ENCODE assay signal across 10 cellular contexts in the genomic region with DNA sequence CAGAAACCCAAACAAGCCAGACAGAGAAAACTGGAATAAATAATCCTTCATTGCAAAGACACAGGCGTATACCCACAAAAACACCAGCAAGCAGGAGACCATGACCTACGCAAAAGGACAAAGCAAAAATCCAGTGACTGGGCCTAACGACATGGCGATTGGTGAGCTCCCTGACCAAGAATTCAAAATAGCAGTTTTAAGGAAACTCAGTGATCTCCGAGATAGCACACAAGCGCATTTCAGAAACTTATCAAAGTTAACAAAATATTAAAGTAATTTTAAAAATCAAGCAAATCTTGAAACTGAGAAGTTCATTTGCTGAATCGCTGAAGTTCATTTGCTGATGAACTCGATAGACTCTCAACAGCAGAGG. TPM values are rescaled to one million over a fixed set of nuclear protein-coding genes. Genes with fewer than 3 reads are reported as not detected.
A peak's percentile ranks its signal among the peaks of the same experiment; 100 is the strongest.
DNase-seq lines count a peak whose midpoint lies in the region; TF ChIP-seq lines count a peak whose summit lies in the region.
"Had no signal": no experiment of that assay in that cellular context is flagged by ENCODE, and none has a peak within 500 bp of the region (broad histone marks: within the 10 kb centered on the region; RNA-seq: fewer than 3 reads in every experiment).

No MANE protein-coding gene starts in this region.

- peaks cover 0 to 28% (median 0%) of the 10 kb centered on the region in 4 donors for H3K27me3 ChIP-seq in esophagus squamous epithelium

- TF ChIP-seq CTCF in VCaP (conservative IDR thresholded peaks at IDR 0.05) (peak; percentile 65), esophagus squamous epithelium (IDR thresholded peaks at IDR 0.05) (no peak)

- H3K4me1 ChIP-seq in esophagus squamous epithelium, result peaks cover 0 to 12% (median 5%) of the 10 kb centered on the region in 3 donors
- H3K4me1 ChIP-seq: foreskin keratinocyte had no signal

- peak overlapping the region; percentile 70 for H3K4me3 Mint-ChIP-seq in activated CD4-positive, alpha-beta T cell treated with anti-CD3 and anti-CD28 coated beads, Interleukin-2, amount 10 ng/mL, durations not matched to agents 24 days and 14 days

- peaks cover 10% of the 10 kb centered on the region for H3K4me1 Mint-ChIP-seq in activated CD4-positive, alpha-beta T cell treated with anti-CD3 and anti-CD28 coated beads, Interleukin-2, amount 10 ng/mL, durations not matched to agents 24 days and 14 days

- H3K9me3 ChIP-seq in esophagus squamous epithelium, result no peaks in the 10 kb centered on the region

- DNase-seq in activated CD4-positive, alpha-beta T cell treated with anti-CD3 and anti-CD28 coated beads, Interleukin-2, amount 10 ng/mL, durations not matched to agents 24 days and 14 days, result no peak
- no peak for DNase-seq in activated CD4-positive, alpha-beta T cell treated with anti-CD3 and anti-CD28 coated beads for 4 hours
- no peak for DNase-seq in esophagus squamous epithelium (lab: John Stamatoyannopoulos, UW)
- no peak for DNase-seq in NCI-H2171 treated with DMSO at 0.1 percent for 48 hours (lab: John Stamatoyannopoulos, UW)
- DNase-seq in Ammon's horn (ENCODE audit: low spot score), result no peak
- DNase-seq in NCI-H524 (lab: John Stamatoyannopoulos, UW), result no peak

- H3K27ac ChIP-seq in VCaP (no peak overlapping the region), esophagus squamous epithelium (no peak overlapping the region), skin epidermis (no peak overlapping the region)
- H3K27ac ChIP-seq: foreskin keratinocyte, WERI-Rb-1 had no signal

- intact Hi-C loops in activated CD4-positive, alpha-beta T cell treated with anti-CD3 and anti-CD28 coated beads, Interleukin-2, amount 10 ng/mL, durations not matched to agents 24 days and 14 days (cut with micrococcal nuclease), result loop anchor here (1.0 to 5.0 kb wide), 3 partner anchors 180 to 223 kb away; no protein-coding TSS in a partner anchor
- intact Hi-C loops in esophagus squamous epithelium (cut with DNase I), result loop anchor here (5.0 to 10.0 kb wide), 2 partner anchors 185 to 568 kb away; no protein-coding TSS in a partner anchor

- H3K36me3 Mint-ChIP-seq in activated CD4-positive, alpha-beta T cell treated with anti-CD3 and anti-CD28 coated beads, Interleukin-2, amount 10 ng/mL, durations not matched to agents 24 days and 14 days (ENCODE audit: low read depth), result no peaks in the 10 kb centered on the region

- no peak overlapping the region for H3K27ac Mint-ChIP-seq in activated CD4-positive, alpha-beta T cell treated with anti-CD3 and anti-CD28 coated beads, Interleukin-2, amount 10 ng/mL, durations not matched to agents 24 days and 14 days

- peaks cover 26% of the 10 kb centered on the region for H3K27me3 Mint-ChIP-seq in activated CD4-positive, alpha-beta T cell treated with anti-CD3 and anti-CD28 coated beads, Interleukin-2, amount 10 ng/mL, durations not matched to agents 24 days and 14 days

- H3K36me3 ChIP-seq in esophagus squamous epithelium, result no peaks in the 10 kb centered on the region
- H3K36me3 ChIP-seq: WERI-Rb-1 had no signal

- TF ChIP-seq POLR2A in esophagus squamous epithelium (IDR thresholded peaks at IDR 0.05), result no peak

- no peaks in the 10 kb centered on the region for H3K9me3 Mint-ChIP-seq in activated CD4-positive, alpha-beta T cell treated with anti-CD3 and anti-CD28 coated beads, Interleukin-2, amount 10 ng/mL, durations not matched to agents 24 days and 14 days

- 40 to 45% methylated on average over 8 of the region's 8 CpGs for WGBS in esophagus squamous epithelium, 2 donors

- peak overlapping the region in 3 of 4 donors; percentile 47 to 67 (median 51) for H3K4me3 ChIP-seq in esophagus squamous epithelium
- peak overlapping the region in 6 of 7 experiments; percentile 25 to 46 (median 34) for H3K4me3 ChIP-seq in skin epidermis

RNA-seq across cellular contexts. Expression of a gene that starts 27.6 kb away (rescaled TPM):
- total RNA-seq in activated CD4-positive, alpha-beta T cell treated with anti-CD3 and anti-CD28 coated beads, Interleukin-2, amount 10 ng/mL, durations not matched to agents 24 days and 14 days, result not detected in 2 replicates
- not detected for total RNA-seq in esophagus squamous epithelium
- total RNA-seq: foreskin keratinocyte had no signal
